In genomic region chr17:35775583-35775982, GRCh38 we compare ENCODE assay signal across 32 cellular contexts. TPM values are rescaled to one million over a fixed set of nuclear protein-coding genes. Genes with fewer than 3 reads are reported as not detected.
A peak's percentile ranks its signal among the peaks of the same experiment; 100 is the strongest.
DNase-seq lines count a peak whose midpoint lies in the region; ATAC-seq and TF ChIP-seq lines count a peak whose summit lies in the region.
"Had no signal": no experiment of that assay in that cellular context is flagged by ENCODE, and none has a peak within 500 bp of the region (broad histone marks: within the 10 kb centered on the region; RNA-seq: fewer than 3 reads in every experiment).

No MANE protein-coding gene starts in this region.

- H3K4me2 ChIP-seq in BLaER1 treated with 17β-estradiol and CSF1 and Interleukin-3, amounts not matched to agents 10 nM and 100 nM: peak overlapping the region in 9 of 11 experiments; percentile 39 to 92 (median 77); a peak in 17 of 22 replicates

- intact Hi-C loops in mucosa of descending colon (cut with DNase I, micrococcal nuclease): no loop called here

- H4K20me1 ChIP-seq in BLaER1 treated with 17β-estradiol and CSF1 and Interleukin-3, amounts not matched to agents 10 nM and 100 nM: no peaks in the 10 kb centered on the region

- DNase-seq in mucosa of descending colon (peak in 1 of 3 donors; percentile 58), thoracic aorta (ENCODE audit: low spot score) (no peak), putamen (ENCODE audit: low spot score) (no peak)
- DNase-seq: activated CD4-positive, alpha-beta T cell treated with anti-CD3 and anti-CD28 coated beads, Interleukin-2, amount 10 ng/mL, durations not matched to agents 7 days and 5 days; activated naive CD4-positive, alpha-beta T cell; activated T-cell treated with anti-CD3 and anti-CD28 coated beads, Interleukin-2, amount 50 U/mL, for 4 hours; brain microvascular endothelial cell; CD4-positive, alpha-beta memory T cell; effector CD4-positive, alpha-beta T cell; EL; foreskin keratinocyte; IMR-90; mesenchymal stem cell; naive B cell; NCI-H1105 treated with DMSO at 0.1 percent for 48 hours; NCI-H1930; NCI-H524; SHP77 treated with DMSO at 0.1 percent for 48 hours; SW 1271; T-helper 9 cell had no signal

- H3K36me3 ChIP-seq in BLaER1 treated with 17β-estradiol and CSF1 and Interleukin-3, amounts not matched to agents 10 nM and 100 nM: no peaks in the 10 kb centered on the region
- H3K36me3 ChIP-seq in mucosa of descending colon (ENCODE audit: low read depth) (no peaks in the 10 kb centered on the region), thoracic aorta (no peaks in the 10 kb centered on the region)
- H3K36me3 ChIP-seq: brain microvascular endothelial cell, prostate gland had no signal

- H3K4me1 ChIP-seq in BLaER1 treated with 17β-estradiol and CSF1 and Interleukin-3, amounts not matched to agents 10 nM and 100 nM: peaks cover 10 to 69% (median 47%) of the 10 kb centered on the region in 10 experiments; a peak in 19 of 20 replicates
- H3K4me1 ChIP-seq in mucosa of descending colon (ENCODE audit: low read depth) (peaks cover 28% of the 10 kb centered on the region), thoracic aorta (ENCODE audit: control insufficient read depth in 1 of 2, low read depth in 2 of 2) (peaks cover 12 to 32% of the 10 kb centered on the region in 2 donors)
- H3K4me1 ChIP-seq: prostate gland had no signal

- TF ChIP-seq CTCF in mucosa of descending colon (IDR thresholded peaks at IDR 0.05) (no peak), thoracic aorta (IDR thresholded peaks at IDR 0.05) (no peak)

- ATAC-seq in mucosa of descending colon (peak; percentile 68), thoracic aorta (ENCODE audit: insufficient number of reproducible peaks, low FRiP score, low read depth) (no peak), GM18873 (IDR thresholded peaks at IDR 0.05; ENCODE audit: low FRiP score, unreplicated experiment) (no peak), HG03039 (IDR thresholded peaks at IDR 0.05; ENCODE audit: unreplicated experiment) (no peak), GM18909 (IDR thresholded peaks at IDR 0.05; ENCODE audit: poor library complexity, unreplicated experiment) (no peak)
- ATAC-seq: activated T-cell treated with anti-CD3 and anti-CD28 coated beads, Interleukin-2, amount 50 U/mL, for 4 hours; foreskin keratinocyte; WTC11 had no signal

- H3K4me3 ChIP-seq in BLaER1 treated with 17β-estradiol and CSF1 and Interleukin-3, amounts not matched to agents 10 nM and 100 nM: no peak overlapping the region
- H3K4me3 ChIP-seq in mucosa of descending colon: no peak overlapping the region
- H3K4me3 ChIP-seq in thoracic aorta: peak overlapping the region; percentile 58
- H3K4me3 ChIP-seq: prostate gland, skin epidermis had no signal

- no peak overlapping the region; a peak in 1 of 22 replicates for H3K9ac ChIP-seq in BLaER1 treated with 17β-estradiol and CSF1 and Interleukin-3, amounts not matched to agents 10 nM and 100 nM

- no peak overlapping the region for H3K27ac ChIP-seq in BLaER1 treated with 17β-estradiol and CSF1 and Interleukin-3, amounts not matched to agents 10 nM and 100 nM
- H3K27ac ChIP-seq in cingulate gyrus (ENCODE audit: low read depth, low read length) (peak overlapping the region; percentile 60), thoracic aorta (peak overlapping the region; percentile 87 to 94)
- H3K27ac ChIP-seq: brain microvascular endothelial cell, epithelial cell of prostate, foreskin keratinocyte, skin epidermis had no signal

- no peaks in the 10 kb centered on the region for H3K9me3 ChIP-seq in BLaER1 treated with 17β-estradiol and CSF1 and Interleukin-3, amounts not matched to agents 10 nM and 100 nM (replicated peaks in 1 of 11)
- H3K9me3 ChIP-seq in mucosa of descending colon (no peaks in the 10 kb centered on the region), thoracic aorta (no peaks in the 10 kb centered on the region)
- H3K9me3 ChIP-seq: prostate gland had no signal

- H3K27me3 ChIP-seq in BLaER1 treated with 17β-estradiol and CSF1 and Interleukin-3, amounts not matched to agents 10 nM and 100 nM: peaks cover 0 to 3% (median 0%) of the 10 kb centered on the region in 11 experiments; a peak in 1 of 22 replicates
- no peaks in the 10 kb centered on the region for H3K27me3 ChIP-seq in thoracic aorta (replicated peaks; ENCODE audit: insufficient read depth)
- H3K27me3 ChIP-seq: brain microvascular endothelial cell, foreskin keratinocyte had no signal

RNA-seq across cellular contexts. Expression of gene C17orf50, which starts 14.9 kb away (rescaled TPM):
- total RNA-seq in mucosa of descending colon: not detected
- total RNA-seq in thoracic aorta: not detected
- total RNA-seq: activated CD4-positive, alpha-beta T cell treated with anti-CD3 and anti-CD28 coated beads, Interleukin-2, amount 10 ng/mL, durations not matched to agents 7 days and 5 days; activated T-cell treated with anti-CD3 and anti-CD28 coated beads, Interleukin-2, amount 50 U/mL, for 4 hours; CD4-positive, alpha-beta memory T cell; cerebellum; foreskin keratinocyte; H1; IMR-90; urinary bladder had no signal

RNA-seq across cellular contexts. Expression of gene MMP28, which starts 19.9 kb away (rescaled TPM):
- total RNA-seq in mucosa of descending colon (10 to 100 TPM; 31.0 to 82.4 (median 43.7) TPM), thoracic aorta (10 to 100 TPM in 1 of 2 donors, 1 to 10 TPM in 1; 4.8 to 18.5 TPM)
- total RNA-seq: activated CD4-positive, alpha-beta T cell treated with anti-CD3 and anti-CD28 coated beads, Interleukin-2, amount 10 ng/mL, durations not matched to agents 7 days and 5 days; H1 had no signal

RNA-seq across cellular contexts. Expression of gene GAS2L2, which starts 22.5 kb away (rescaled TPM):
- total RNA-seq in mucosa of descending colon: not detected
- total RNA-seq in thoracic aorta: not detected
- total RNA-seq: activated CD4-positive, alpha-beta T cell treated with anti-CD3 and anti-CD28 coated beads, Interleukin-2, amount 10 ng/mL, durations not matched to agents 7 days and 5 days; foreskin keratinocyte; IMR-90; prostate gland; urinary bladder had no signal

RNA-seq across cellular contexts. Expression of gene TAF15, which starts 33.7 kb away (rescaled TPM):
- total RNA-seq in mucosa of descending colon (100 to 1,000 TPM; 131 to 165 (median 159) TPM), thoracic aorta (10 to 100 TPM; 35.7 to 91.1 TPM)

RNA-seq across cellular contexts. Expression of gene RASL10B, which starts 44.1 kb away (rescaled TPM):
- total RNA-seq in mucosa of descending colon: 1 to 10 TPM in 1 of 3 donors, under 1 TPM in 1, not detected in 1; 0.65 to 4.6 TPM
- total RNA-seq in thoracic aorta: 10 to 100 TPM in 1 of 2 donors, 1 to 10 TPM in 1; 2.4 to 24.1 TPM

Comparison
In these comparisons a context has a peak if more than half of its experiments do, and no peak if none do; other contexts are left out.
1. H3K27ac ChIP-seq: peak in cingulate gyrus (single experiment) and thoracic aorta (2 of 2); none in BLaER1 treated with 17β-estradiol and CSF1 and Interleukin-3, amounts not matched to agents 10 nM and 100 nM (0 of 11).